Comparison of ENCODE assay signal across 1 cellular context in the genomic region with DNA sequence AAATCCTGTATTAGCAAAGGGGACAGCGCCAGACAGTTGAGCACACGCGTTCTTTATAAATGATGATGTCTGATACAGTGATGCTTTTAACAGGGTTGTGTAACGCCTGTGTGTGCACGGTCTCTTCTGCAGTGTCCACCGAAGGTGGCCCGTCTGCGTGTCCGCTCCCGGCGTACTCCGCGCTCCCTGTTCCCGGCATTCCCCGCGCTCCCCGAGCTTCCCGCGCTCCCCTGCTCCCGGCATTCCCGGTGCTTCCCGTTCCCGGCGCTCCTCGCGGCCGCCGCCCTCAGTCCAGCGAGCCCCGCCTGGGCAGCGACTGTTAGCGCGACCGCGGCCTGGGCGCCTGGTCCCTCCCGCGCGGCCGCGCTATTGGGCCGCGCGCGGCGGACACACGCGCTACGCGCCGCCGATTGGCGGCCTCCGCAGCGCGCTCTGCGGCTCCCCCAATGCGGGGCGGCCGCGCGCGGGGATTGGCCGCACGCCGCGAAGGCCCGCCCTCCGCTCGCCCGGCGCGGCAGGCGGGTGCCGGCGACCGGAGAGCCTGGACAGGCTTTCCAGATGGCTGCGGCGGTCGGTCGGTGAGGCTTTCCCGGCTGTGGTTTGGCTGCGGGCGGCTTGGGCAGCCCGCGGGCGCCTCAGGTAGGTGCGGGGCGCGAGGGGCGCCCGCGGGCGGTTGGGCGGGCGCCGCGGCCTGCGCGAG.
TF ChIP-seq lines count a peak whose summit lies in the region.

A gene (plus strand): TSS at position 497 of the 700 bp plus-strand sequence. CDS start 5,723 bp downstream, outside the sequence.

TF ChIP-seq in HepG2, 621 proteins besides CTCF, POLR2A, EP300 and RAD21 (continued from another document and continues in another):
- TF ChIP-seq NONO (IDR thresholded peaks at IDR 0.05): no peak
- peak; percentile 88 for TF ChIP-seq NONO (CRISPR knock-in tag; conservative IDR thresholded peaks at IDR 0.05)
- TF ChIP-seq SP2 (CRISPR knock-in tag; IDR thresholded peaks at IDR 0.05): peak; percentile 87
- 0 out of 2 replicates have a peak, but pooled peaks have one; percentile 73 for TF ChIP-seq CBFB (CRISPR knock-in tag; IDR thresholded peaks at IDR 0.05)
- TF ChIP-seq GLI4 (CRISPR knock-in tag; IDR thresholded peaks at IDR 0.05; ENCODE audit: borderline replicate concordance): no peak; the same call in 1 of the 2 replicates
- peak; percentile 96 for TF ChIP-seq KDM2A (CRISPR knock-in tag; IDR thresholded peaks at IDR 0.05; ENCODE audit: borderline replicate concordance, low read depth)
- TF ChIP-seq NCOR1 (IDR thresholded peaks at IDR 0.05; ENCODE audit: borderline replicate concordance, low read length): no peak
- TF ChIP-seq ZNF839 (CRISPR knock-in tag; IDR thresholded peaks at IDR 0.05; ENCODE audit: borderline replicate concordance): peak; percentile 72; the same call in 1 of the 2 replicates
- TF ChIP-seq, protein P1, sequence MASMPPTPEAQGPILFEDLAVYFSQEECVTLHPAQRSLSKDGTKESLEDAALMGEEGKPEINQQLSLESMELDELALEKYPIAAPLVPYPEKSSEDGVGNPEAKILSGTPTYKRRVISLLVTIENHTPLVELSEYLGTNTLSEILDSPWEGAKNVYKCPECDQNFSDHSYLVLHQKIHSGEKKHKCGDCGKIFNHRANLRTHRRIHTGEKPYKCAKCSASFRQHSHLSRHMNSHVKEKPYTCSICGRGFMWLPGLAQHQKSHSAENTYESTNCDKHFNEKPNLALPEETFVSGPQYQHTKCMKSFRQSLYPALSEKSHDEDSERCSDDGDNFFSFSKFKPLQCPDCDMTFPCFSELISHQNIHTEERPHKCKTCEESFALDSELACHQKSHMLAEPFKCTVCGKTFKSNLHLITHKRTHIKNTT (CRISPR knock-in tag; IDR thresholded peaks at IDR 0.05): peak; percentile 99; the same call in 1 of the 2 replicates
- no peak for TF ChIP-seq ZNF326 (CRISPR knock-in tag; IDR thresholded peaks at IDR 0.05; ENCODE audit: borderline replicate concordance)
- 0 out of 2 replicates have a peak, but pooled peaks have one; percentile 34 for TF ChIP-seq ZNF891 (CRISPR knock-in tag; IDR thresholded peaks at IDR 0.05)
- TF ChIP-seq ZNF777 (CRISPR knock-in tag; IDR thresholded peaks at IDR 0.05): no peak
- TF ChIP-seq, protein P2, sequence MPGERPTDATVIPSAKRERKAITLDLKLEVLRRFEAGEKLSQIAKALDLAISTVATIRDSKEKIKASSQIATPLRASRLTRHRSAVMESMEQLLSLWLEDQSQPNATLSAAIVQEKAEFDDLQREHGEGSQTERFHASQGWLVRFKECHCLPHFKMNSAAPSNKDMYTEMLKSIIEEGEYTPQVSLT (CRISPR knock-in tag; IDR thresholded peaks at IDR 0.05; ENCODE audit: borderline replicate concordance, low read depth): no peak
- 0 out of 2 replicates have a peak, but pooled peaks have one; percentile 37 for TF ChIP-seq ZNF235 (CRISPR knock-in tag; IDR thresholded peaks at IDR 0.05; ENCODE audit: borderline replicate concordance)
- no peak for TF ChIP-seq HHEX (CRISPR knock-in tag; IDR thresholded peaks at IDR 0.05)
- TF ChIP-seq, protein P3, sequence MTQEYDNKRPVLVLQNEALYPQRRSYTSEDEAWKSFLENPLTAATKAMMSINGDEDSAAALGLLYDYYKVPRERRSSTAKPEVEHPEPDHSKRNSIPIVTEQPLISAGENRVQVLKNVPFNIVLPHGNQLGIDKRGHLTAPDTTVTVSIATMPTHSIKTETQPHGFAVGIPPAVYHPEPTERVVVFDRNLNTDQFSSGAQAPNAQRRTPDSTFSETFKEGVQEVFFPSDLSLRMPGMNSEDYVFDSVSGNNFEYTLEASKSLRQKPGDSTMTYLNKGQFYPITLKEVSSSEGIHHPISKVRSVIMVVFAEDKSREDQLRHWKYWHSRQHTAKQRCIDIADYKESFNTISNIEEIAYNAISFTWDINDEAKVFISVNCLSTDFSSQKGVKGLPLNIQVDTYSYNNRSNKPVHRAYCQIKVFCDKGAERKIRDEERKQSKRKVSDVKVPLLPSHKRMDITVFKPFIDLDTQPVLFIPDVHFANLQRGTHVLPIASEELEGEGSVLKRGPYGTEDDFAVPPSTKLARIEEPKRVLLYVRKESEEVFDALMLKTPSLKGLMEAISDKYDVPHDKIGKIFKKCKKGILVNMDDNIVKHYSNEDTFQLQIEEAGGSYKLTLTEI (CRISPR knock-in tag; conservative IDR thresholded peaks at IDR 0.05): no peak
- no peak for TF ChIP-seq ESRRA (CRISPR knock-in tag; IDR thresholded peaks at IDR 0.05; ENCODE audit: low read depth)
- TF ChIP-seq, protein P4, sequence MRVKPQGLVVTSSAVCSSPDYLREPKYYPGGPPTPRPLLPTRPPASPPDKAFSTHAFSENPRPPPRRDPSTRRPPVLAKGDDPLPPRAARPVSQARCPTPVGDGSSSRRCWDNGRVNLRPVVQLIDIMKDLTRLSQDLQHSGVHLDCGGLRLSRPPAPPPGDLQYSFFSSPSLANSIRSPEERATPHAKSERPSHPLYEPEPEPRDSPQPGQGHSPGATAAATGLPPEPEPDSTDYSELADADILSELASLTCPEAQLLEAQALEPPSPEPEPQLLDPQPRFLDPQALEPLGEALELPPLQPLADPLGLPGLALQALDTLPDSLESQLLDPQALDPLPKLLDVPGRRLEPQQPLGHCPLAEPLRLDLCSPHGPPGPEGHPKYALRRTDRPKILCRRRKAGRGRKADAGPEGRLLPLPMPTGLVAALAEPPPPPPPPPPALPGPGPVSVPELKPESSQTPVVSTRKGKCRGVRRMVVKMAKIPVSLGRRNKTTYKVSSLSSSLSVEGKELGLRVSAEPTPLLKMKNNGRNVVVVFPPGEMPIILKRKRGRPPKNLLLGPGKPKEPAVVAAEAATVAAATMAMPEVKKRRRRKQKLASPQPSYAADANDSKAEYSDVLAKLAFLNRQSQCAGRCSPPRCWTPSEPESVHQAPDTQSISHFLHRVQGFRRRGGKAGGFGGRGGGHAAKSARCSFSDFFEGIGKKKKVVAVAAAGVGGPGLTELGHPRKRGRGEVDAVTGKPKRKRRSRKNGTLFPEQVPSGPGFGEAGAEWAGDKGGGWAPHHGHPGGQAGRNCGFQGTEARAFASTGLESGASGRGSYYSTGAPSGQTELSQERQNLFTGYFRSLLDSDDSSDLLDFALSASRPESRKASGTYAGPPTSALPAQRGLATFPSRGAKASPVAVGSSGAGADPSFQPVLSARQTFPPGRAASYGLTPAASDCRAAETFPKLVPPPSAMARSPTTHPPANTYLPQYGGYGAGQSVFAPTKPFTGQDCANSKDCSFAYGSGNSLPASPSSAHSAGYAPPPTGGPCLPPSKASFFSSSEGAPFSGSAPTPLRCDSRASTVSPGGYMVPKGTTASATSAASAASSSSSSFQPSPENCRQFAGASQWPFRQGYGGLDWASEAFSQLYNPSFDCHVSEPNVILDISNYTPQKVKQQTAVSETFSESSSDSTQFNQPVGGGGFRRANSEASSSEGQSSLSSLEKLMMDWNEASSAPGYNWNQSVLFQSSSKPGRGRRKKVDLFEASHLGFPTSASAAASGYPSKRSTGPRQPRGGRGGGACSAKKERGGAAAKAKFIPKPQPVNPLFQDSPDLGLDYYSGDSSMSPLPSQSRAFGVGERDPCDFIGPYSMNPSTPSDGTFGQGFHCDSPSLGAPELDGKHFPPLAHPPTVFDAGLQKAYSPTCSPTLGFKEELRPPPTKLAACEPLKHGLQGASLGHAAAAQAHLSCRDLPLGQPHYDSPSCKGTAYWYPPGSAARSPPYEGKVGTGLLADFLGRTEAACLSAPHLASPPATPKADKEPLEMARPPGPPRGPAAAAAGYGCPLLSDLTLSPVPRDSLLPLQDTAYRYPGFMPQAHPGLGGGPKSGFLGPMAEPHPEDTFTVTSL (CRISPR knock-in tag; IDR thresholded peaks at IDR 0.05; ENCODE audit: borderline replicate concordance): no peak
- TF ChIP-seq NFATC3 (CRISPR knock-in tag; IDR thresholded peaks at IDR 0.05): no peak
- no peak for TF ChIP-seq ZNF432 (CRISPR knock-in tag; IDR thresholded peaks at IDR 0.05; ENCODE audit: borderline replicate concordance)
- TF ChIP-seq BHLHE40 (IDR thresholded peaks at IDR 0.05; ENCODE audit: low read length): no peak
- peak; percentile 85 for TF ChIP-seq ELF3 (CRISPR knock-in tag; IDR thresholded peaks at IDR 0.05)
- TF ChIP-seq ZNF337 (CRISPR knock-in tag; IDR thresholded peaks at IDR 0.05; ENCODE audit: borderline replicate concordance, low read depth): no peak
- peak; percentile 62; the same call in 1 of the 2 replicates for TF ChIP-seq REL (CRISPR knock-in tag; conservative IDR thresholded peaks at IDR 0.05)
- TF ChIP-seq U2AF1 (optimal IDR thresholded peaks at IDR 0.05; ENCODE audit: low read depth, low read length): no peak
- TF ChIP-seq PHF21A (CRISPR knock-in tag; IDR thresholded peaks at IDR 0.05): 0 out of 2 replicates have a peak, but pooled peaks have one; percentile 61
- no peak for TF ChIP-seq GATA4 (IDR thresholded peaks at IDR 0.05; ENCODE audit: borderline replicate concordance, low read depth)
- TF ChIP-seq DNMT1 (CRISPR knock-in tag; IDR thresholded peaks at IDR 0.05): peak; percentile 80; the same call in 1 of the 2 replicates
- TF ChIP-seq, protein P5, sequence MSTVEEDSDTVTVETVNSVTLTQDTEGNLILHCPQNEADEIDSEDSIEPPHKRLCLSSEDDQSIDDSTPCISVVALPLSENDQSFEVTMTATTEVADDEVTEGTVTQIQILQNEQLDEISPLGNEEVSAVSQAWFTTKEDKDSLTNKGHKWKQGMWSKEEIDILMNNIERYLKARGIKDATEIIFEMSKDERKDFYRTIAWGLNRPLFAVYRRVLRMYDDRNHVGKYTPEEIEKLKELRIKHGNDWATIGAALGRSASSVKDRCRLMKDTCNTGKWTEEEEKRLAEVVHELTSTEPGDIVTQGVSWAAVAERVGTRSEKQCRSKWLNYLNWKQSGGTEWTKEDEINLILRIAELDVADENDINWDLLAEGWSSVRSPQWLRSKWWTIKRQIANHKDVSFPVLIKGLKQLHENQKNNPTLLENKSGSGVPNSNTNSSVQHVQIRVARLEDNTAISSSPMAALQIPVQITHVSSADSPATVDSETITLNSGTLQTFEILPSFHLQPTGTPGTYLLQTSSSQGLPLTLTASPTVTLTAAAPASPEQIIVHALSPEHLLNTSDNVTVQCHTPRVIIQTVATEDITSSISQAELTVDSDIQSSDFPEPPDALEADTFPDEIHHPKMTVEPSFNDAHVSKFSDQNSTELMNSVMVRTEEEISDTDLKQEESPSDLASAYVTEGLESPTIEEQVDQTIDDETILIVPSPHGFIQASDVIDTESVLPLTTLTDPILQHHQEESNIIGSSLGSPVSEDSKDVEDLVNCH (CRISPR knock-in tag; IDR thresholded peaks at IDR 0.05): no peak
- TF ChIP-seq SMARCE1 (IDR thresholded peaks at IDR 0.05; ENCODE audit: borderline replicate concordance): no peak
- TF ChIP-seq, protein P6, sequence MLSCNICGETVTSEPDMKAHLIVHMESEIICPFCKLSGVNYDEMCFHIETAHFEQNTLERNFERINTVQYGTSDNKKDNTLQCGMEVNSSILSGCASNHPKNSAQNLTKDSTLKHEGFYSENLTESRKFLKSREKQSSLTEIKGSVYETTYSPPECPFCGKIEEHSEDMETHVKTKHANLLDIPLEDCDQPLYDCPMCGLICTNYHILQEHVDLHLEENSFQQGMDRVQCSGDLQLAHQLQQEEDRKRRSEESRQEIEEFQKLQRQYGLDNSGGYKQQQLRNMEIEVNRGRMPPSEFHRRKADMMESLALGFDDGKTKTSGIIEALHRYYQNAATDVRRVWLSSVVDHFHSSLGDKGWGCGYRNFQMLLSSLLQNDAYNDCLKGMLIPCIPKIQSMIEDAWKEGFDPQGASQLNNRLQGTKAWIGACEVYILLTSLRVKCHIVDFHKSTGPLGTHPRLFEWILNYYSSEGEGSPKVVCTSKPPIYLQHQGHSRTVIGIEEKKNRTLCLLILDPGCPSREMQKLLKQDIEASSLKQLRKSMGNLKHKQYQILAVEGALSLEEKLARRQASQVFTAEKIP (CRISPR knock-in tag; IDR thresholded peaks at IDR 0.05; ENCODE audit: borderline replicate concordance): no peak
- TF ChIP-seq NR2F1 (CRISPR knock-in tag; IDR thresholded peaks at IDR 0.05): no peak
- no peak; the same call in 1 of the 2 replicates for TF ChIP-seq ZNF619 (CRISPR knock-in tag; IDR thresholded peaks at IDR 0.05)
- TF ChIP-seq CEBPB (IDR thresholded peaks at IDR 0.05; ENCODE audit: borderline replicate concordance, low read depth, low read length): peak; percentile 61; the same call in 1 of the 2 replicates
- TF ChIP-seq ZFP1 (CRISPR knock-in tag; IDR thresholded peaks at IDR 0.05): 0 out of 2 replicates have a peak, but pooled peaks have one; percentile 48
- no peak for TF ChIP-seq ZNF296 (CRISPR knock-in tag; conservative IDR thresholded peaks at IDR 0.05)
- TF ChIP-seq, protein P7, sequence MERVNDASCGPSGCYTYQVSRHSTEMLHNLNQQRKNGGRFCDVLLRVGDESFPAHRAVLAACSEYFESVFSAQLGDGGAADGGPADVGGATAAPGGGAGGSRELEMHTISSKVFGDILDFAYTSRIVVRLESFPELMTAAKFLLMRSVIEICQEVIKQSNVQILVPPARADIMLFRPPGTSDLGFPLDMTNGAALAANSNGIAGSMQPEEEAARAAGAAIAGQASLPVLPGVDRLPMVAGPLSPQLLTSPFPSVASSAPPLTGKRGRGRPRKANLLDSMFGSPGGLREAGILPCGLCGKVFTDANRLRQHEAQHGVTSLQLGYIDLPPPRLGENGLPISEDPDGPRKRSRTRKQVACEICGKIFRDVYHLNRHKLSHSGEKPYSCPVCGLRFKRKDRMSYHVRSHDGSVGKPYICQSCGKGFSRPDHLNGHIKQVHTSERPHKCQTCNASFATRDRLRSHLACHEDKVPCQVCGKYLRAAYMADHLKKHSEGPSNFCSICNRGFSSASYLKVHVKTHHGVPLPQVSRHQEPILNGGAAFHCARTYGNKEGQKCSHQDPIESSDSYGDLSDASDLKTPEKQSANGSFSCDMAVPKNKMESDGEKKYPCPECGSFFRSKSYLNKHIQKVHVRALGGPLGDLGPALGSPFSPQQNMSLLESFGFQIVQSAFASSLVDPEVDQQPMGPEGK (CRISPR knock-in tag; IDR thresholded peaks at IDR 0.05): peak; percentile 70
